22 cellular contexts compared by ENCODE assay signal in the genomic region with DNA sequence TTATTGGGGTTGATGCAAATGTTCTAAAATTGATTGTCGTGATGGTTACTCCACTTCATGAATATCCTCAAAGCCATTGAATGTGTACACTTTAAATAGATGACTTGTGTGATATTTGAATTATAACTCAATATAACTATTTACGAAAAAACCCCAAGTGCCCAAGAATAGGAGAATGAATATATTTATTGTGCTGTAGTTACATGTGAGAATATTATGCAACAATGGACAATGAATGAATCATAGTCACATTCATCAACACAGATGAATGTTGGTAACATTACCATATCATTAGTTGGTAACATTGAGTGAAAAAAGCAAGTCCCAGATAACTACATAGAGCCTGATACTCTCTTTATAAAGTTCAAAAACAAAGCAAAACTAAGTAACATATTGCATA.
"Had no signal": no experiment of that assay in that cellular context is flagged by ENCODE, and none has a peak within 500 bp of the region (broad histone marks: within the 10 kb centered on the region; RNA-seq: fewer than 3 reads in every experiment).

No MANE protein-coding gene starts in this region.

- H3K4me1 ChIP-seq: ascending aorta, gastrocnemius medialis, prostate gland, right atrium auricular region, upper lobe of left lung had no signal

- H3K27ac ChIP-seq: ascending aorta, coronary artery, epithelial cell of prostate, gastrocnemius medialis, neutrophil, ovary, prostate gland, right atrium auricular region, upper lobe of left lung had no signal

- H3K4me3 ChIP-seq: ascending aorta, coronary artery, gastrocnemius medialis, ovary, prostate gland, right atrium auricular region, upper lobe of left lung had no signal

- H3K36me3 ChIP-seq: ascending aorta, gastrocnemius medialis, neutrophil, ovary, prostate gland, right atrium auricular region, upper lobe of left lung had no signal

- DNase-seq: activated CD4-positive, alpha-beta memory T cell treated with anti-CD3 and anti-CD28 coated beads, Interleukin-2, amount 10 ng/mL, durations not matched to agents 7 days and 5 days; activated CD4-positive, alpha-beta T cell treated with anti-CD3 and anti-CD28 coated beads for 48 hours; activated gamma-delta T cell treated with Interleukin-2 at 50 U/mL for 16 hours; activated T-cell treated with anti-CD3 and anti-CD28 coated beads for 4 hours; cerebellar nuclear complex; endodermal cell; gastrocnemius medialis; hippocampal formation; left ventricle myocardium superior; ovary; stimulated activated CD4-positive, alpha-beta T cell treated with anti-CD3 and anti-CD28 coated beads, Interleukin-4, amount 100 ng/mL, for 24 hours; stimulated activated naive CD4-positive, alpha-beta T cell treated with Interleukin-2 at 50 U/mL for 16 hours; SW 1271; T-helper 17 cell; upper lobe of left lung had no signal

- H3K9me3 ChIP-seq: ascending aorta, gastrocnemius medialis, neutrophil, ovary, prostate gland, upper lobe of left lung had no signal

- ATAC-seq: activated naive CD4-positive, alpha-beta T cell treated with anti-CD3 and anti-CD28 coated beads, Interleukin-2, amount 50 U/mL, for 72 hours; gastrocnemius medialis; left ventricle myocardium superior; T-helper 17 cell had no signal
